In the genomic region with DNA sequence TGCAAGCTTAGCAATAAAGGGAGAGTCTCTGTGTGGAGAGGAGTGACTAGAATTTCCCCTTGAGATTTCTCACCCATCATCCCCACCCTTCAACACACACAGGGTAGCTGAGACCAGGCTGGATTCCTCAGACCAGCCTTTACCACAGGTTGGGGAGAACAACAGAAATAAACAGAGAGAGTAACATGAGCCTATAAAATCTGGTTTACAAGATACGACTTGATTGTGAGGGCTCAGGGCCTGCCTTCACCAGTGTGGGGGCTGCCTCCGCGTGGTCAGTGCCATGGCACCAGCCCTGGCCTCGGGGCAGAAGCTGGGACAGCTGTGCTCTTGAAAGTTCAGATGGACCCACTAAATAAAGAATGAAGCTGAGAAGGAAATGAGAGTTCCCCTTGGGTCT, we compare ENCODE assay signal across 17 cellular contexts. TPM values are rescaled to one million over a fixed set of nuclear protein-coding genes. Genes with fewer than 3 reads are reported as not detected.
DNase-seq lines count a peak whose midpoint lies in the region; ATAC-seq, FAIRE-seq and TF ChIP-seq lines count a peak whose summit lies in the region.
"Had no signal": no experiment of that assay in that cellular context is flagged by ENCODE, and none has a peak within 500 bp of the region (broad histone marks: within the 10 kb centered on the region; RNA-seq: fewer than 3 reads in every experiment).

No MANE protein-coding gene starts in this region.

- FAIRE-seq in bronchial epithelial cell (lab: Jason Lieb, UNC): no peak

- DNase-seq in activated CD8-positive, alpha-beta memory T cell treated with anti-CD3 and anti-CD28 coated beads for 24 hours: peak; percentile 32
- DNase-seq in activated CD8-positive, alpha-beta memory T cell treated with anti-CD3 and anti-CD28 coated beads, Interleukin-2, amount 10 ng/mL, durations not matched to agents 7 days and 5 days: no peak
- peak; percentile 57 for DNase-seq in bronchial epithelial cell (ENCODE audit: low read depth)
- DNase-seq in mesothelial cell of epicardium (ENCODE audit: low spot score in 2 of 2, unreplicated experiment in 2 of 2): no peak
- peak; percentile 59 for DNase-seq in posterior vena cava (ENCODE audit: low spot score)
- no peak for DNase-seq in activated T-cell treated with anti-CD3 and anti-CD28 coated beads, Interleukin-2, amount 50 U/mL, for 48 hours
- DNase-seq in CD4-positive, alpha-beta memory T cell: no peak
- DNase-seq: CD4-positive, alpha-beta T cell; KG1; NCI-H1048; NCI-H2081 treated with DMSO at 0.1 percent for 48 hours; NCI-H2227 treated with DMSO at 0.1 percent for 48 hours; NCI-H524 treated with DMSO at 0.1 percent for 48 hours; SHP77 had no signal

- H3K9me3 ChIP-seq in CD4-positive, alpha-beta memory T cell (ENCODE audit: control insufficient read depth in 1 of 2, low read length in 2 of 2): no peaks in the 10 kb centered on the region

- CTCF ChIA-PET in activated CD8-positive, alpha-beta memory T cell treated with anti-CD3 and anti-CD28 coated beads, Interleukin-2, amount 10 ng/mL, durations not matched to agents 7 days and 5 days (lab: Charles Lee): interaction anchor here (0.6 to 1.6 kb wide), 10 partner anchors 18 to 727 kb away, joined by 3 to 7 read pairs (median 3); no protein-coding TSS in a partner anchor
- CTCF ChIA-PET in CD4-positive, alpha-beta memory T cell (lab: Charles Lee; ENCODE audit: partially characterized antibody): interaction anchor here (0.5 to 3.3 kb wide), 16 partner anchors 9 to 184 kb away, joined by 3 to 21 read pairs (median 4); a partner anchor contains a TSS

- intact Hi-C loops in posterior vena cava (cut with DNase I): no loop called here
- intact Hi-C loops in CD4-positive, alpha-beta memory T cell (cut with micrococcal nuclease): no loop called here

- no peaks in the 10 kb centered on the region for H3K4me1 Mint-ChIP-seq in activated CD8-positive, alpha-beta memory T cell treated with anti-CD3 and anti-CD28 coated beads, Interleukin-2, amount 10 ng/mL, durations not matched to agents 7 days and 5 days
- peaks cover 30% of the 10 kb centered on the region for H3K4me1 Mint-ChIP-seq in mesothelial cell of epicardium
- H3K4me1 Mint-ChIP-seq in CD4-positive, alpha-beta memory T cell: no peaks in the 10 kb centered on the region
- H3K4me1 Mint-ChIP-seq: B cell had no signal

- H3K27me3 ChIP-seq in bronchial epithelial cell (ENCODE audit: control insufficient read depth, insufficient read depth, low read length): no peaks in the 10 kb centered on the region
- H3K27me3 ChIP-seq in CD4-positive, alpha-beta memory T cell (ENCODE audit: insufficient read depth, low read length): no peaks in the 10 kb centered on the region

- TF ChIP-seq CTCF in bronchial epithelial cell (IDR thresholded peaks at IDR 0.05; ENCODE audit: insufficient read depth, low read length, severe bottlenecking) (no peak), mesothelial cell of epicardium (IDR thresholded peaks at IDR 0.05; ENCODE audit: unreplicated experiment) (no peak)

- H3K36me3 Mint-ChIP-seq in activated CD8-positive, alpha-beta memory T cell treated with anti-CD3 and anti-CD28 coated beads, Interleukin-2, amount 10 ng/mL, durations not matched to agents 7 days and 5 days: no peaks in the 10 kb centered on the region
- H3K36me3 Mint-ChIP-seq in mesothelial cell of epicardium: no peaks in the 10 kb centered on the region
- no peaks in the 10 kb centered on the region for H3K36me3 Mint-ChIP-seq in CD4-positive, alpha-beta memory T cell

- no peak overlapping the region for H3K4me3 Mint-ChIP-seq in activated CD8-positive, alpha-beta memory T cell treated with anti-CD3 and anti-CD28 coated beads, Interleukin-2, amount 10 ng/mL, durations not matched to agents 7 days and 5 days
- no peak overlapping the region for H3K4me3 Mint-ChIP-seq in mesothelial cell of epicardium
- H3K4me3 Mint-ChIP-seq in CD4-positive, alpha-beta memory T cell: no peak overlapping the region
- H3K4me3 Mint-ChIP-seq: B cell; CD4-positive, alpha-beta T cell had no signal

- H3K27ac Mint-ChIP-seq in activated CD8-positive, alpha-beta memory T cell treated with anti-CD3 and anti-CD28 coated beads, Interleukin-2, amount 10 ng/mL, durations not matched to agents 7 days and 5 days: no peak overlapping the region
- peak overlapping the region; percentile 96 for H3K27ac Mint-ChIP-seq in mesothelial cell of epicardium
- no peak overlapping the region for H3K27ac Mint-ChIP-seq in CD4-positive, alpha-beta memory T cell
- H3K27ac Mint-ChIP-seq: B cell; CD4-positive, alpha-beta T cell had no signal

- H3K4me3 ChIP-seq in bronchial epithelial cell (ENCODE audit: low read depth, low read length): no peak overlapping the region
- H3K4me3 ChIP-seq in CD4-positive, alpha-beta memory T cell (ENCODE audit: low read length in 2 of 2): no peak overlapping the region

- H3K27me3 Mint-ChIP-seq in activated CD8-positive, alpha-beta memory T cell treated with anti-CD3 and anti-CD28 coated beads, Interleukin-2, amount 10 ng/mL, durations not matched to agents 7 days and 5 days: peaks cover 22% of the 10 kb centered on the region
- no peaks in the 10 kb centered on the region for H3K27me3 Mint-ChIP-seq in mesothelial cell of epicardium (ENCODE audit: low read depth)
- peaks cover 5 to 10% of the 10 kb centered on the region in 2 donors for H3K27me3 Mint-ChIP-seq in CD4-positive, alpha-beta memory T cell

- no peak for ATAC-seq in activated CD8-positive, alpha-beta memory T cell treated with anti-CD3 and anti-CD28 coated beads, Interleukin-2, amount 10 ng/mL, durations not matched to agents 7 days and 5 days
- ATAC-seq in GM21360 (IDR thresholded peaks at IDR 0.05; ENCODE audit: unreplicated experiment): no peak

- H3K4me1 ChIP-seq in CD4-positive, alpha-beta memory T cell (ENCODE audit: insufficient read depth, low read length): no peaks in the 10 kb centered on the region

- no peak overlapping the region for H3K27ac ChIP-seq in CD4-positive, alpha-beta memory T cell (ENCODE audit: low read depth, low read length)
- H3K27ac ChIP-seq: 22Rv1 had no signal

- no peaks in the 10 kb centered on the region for H3K36me3 ChIP-seq in bronchial epithelial cell (ENCODE audit: control insufficient read depth, insufficient read depth, low read length)
- H3K36me3 ChIP-seq in CD4-positive, alpha-beta memory T cell (ENCODE audit: insufficient read depth, low read length): no peaks in the 10 kb centered on the region

- POLR2A ChIA-PET in CD4-positive, alpha-beta memory T cell (lab: Charles Lee; ENCODE audit: partially characterized antibody): interaction anchor here (0.6 to 0.8 kb wide), 2 partner anchors 10 to 165 kb away, joined by 3 to 4 read pairs; a partner anchor contains a TSS

- no peaks in the 10 kb centered on the region for H3K9me3 Mint-ChIP-seq in activated CD8-positive, alpha-beta memory T cell treated with anti-CD3 and anti-CD28 coated beads, Interleukin-2, amount 10 ng/mL, durations not matched to agents 7 days and 5 days (ENCODE audit: low read depth)
- H3K9me3 Mint-ChIP-seq in mesothelial cell of epicardium: no peaks in the 10 kb centered on the region
- H3K9me3 Mint-ChIP-seq in CD4-positive, alpha-beta memory T cell: no peaks in the 10 kb centered on the region
- H3K9me3 Mint-ChIP-seq: CD4-positive, alpha-beta T cell had no signal

RNA-seq across cellular contexts. Expression of a gene that starts 14.6 kb away (rescaled TPM):
- 1 to 10 TPM; 2.8 to 5.9 TPM for total RNA-seq in activated CD8-positive, alpha-beta memory T cell treated with anti-CD3 and anti-CD28 coated beads, Interleukin-2, amount 10 ng/mL, durations not matched to agents 7 days and 5 days
- total RNA-seq in bronchial epithelial cell (14.2 and 15.1 TPM in 2 replicates), mesothelial cell of epicardium (67.6 to 68.9 TPM (median 68.4 TPM) in 3 replicates), posterior vena cava (10 to 100 TPM; 29.6 to 31.3 TPM)
- total RNA-seq in CD4-positive, alpha-beta memory T cell: 10 to 100 TPM; 16.4 to 16.5 TPM
- 10 to 100 TPM; 15.5 to 20.1 TPM for polyA plus RNA-seq in CD4-positive, alpha-beta memory T cell

Comparison
In these comparisons a context has a peak if more than half of its experiments do, and no peak if none do; other contexts are left out.
1. DNase-seq: peak in activated CD8-positive, alpha-beta memory T cell treated with anti-CD3 and anti-CD28 coated beads for 24 hours (single experiment), bronchial epithelial cell (single experiment) and posterior vena cava (single experiment); none in activated CD8-positive, alpha-beta memory T cell treated with anti-CD3 and anti-CD28 coated beads, Interleukin-2, amount 10 ng/mL, durations not matched to agents 7 days and 5 days (single experiment), mesothelial cell of epicardium (0 of 2), activated T-cell treated with anti-CD3 and anti-CD28 coated beads, Interleukin-2, amount 50 U/mL, for 48 hours (0 of 2) and CD4-positive, alpha-beta memory T cell (0 of 5).